ENCODE assay signal across 8 cellular contexts in genomic region chr5:95760291-95761191, GRCh38.
DNase-seq lines count a peak whose midpoint lies in the region; ATAC-seq, FAIRE-seq and TF ChIP-seq lines count a peak whose summit lies in the region.

No MANE protein-coding gene starts in this region.

- no peaks in the 10 kb centered on the region for H3K79me2 ChIP-seq in KMS-11 (ENCODE audit: insufficient read depth, low read depth)

- H4K20me1 ChIP-seq in KMS-11 (ENCODE audit: insufficient read depth) = no peaks in the 10 kb centered on the region

- H3K27me3 Mint-ChIP-seq in activated naive CD8-positive, alpha-beta T cell = no peaks in the 10 kb centered on the region

- DNase-seq in GM12865 (ENCODE audit: low read depth) = peak; percentile 77
- DNase-seq in kidney glomerular epithelial cell (lab: John Stamatoyannopoulos, UW) = peak; percentile 96
- peak; percentile 52 for DNase-seq in urothelium cell line (ENCODE audit: low spot score)
- no peak for DNase-seq in stimulated activated CD4-positive, alpha-beta T cell treated with anti-CD3 and anti-CD28 coated beads, Interleukin-4, amount 100 ng/mL, for 1 hour
- DNase-seq in amygdala (lab: John Stamatoyannopoulos, UW) = no peak

- H3K9ac ChIP-seq in KMS-11 = peak overlapping the region; percentile 15; the same call in 1 of the 2 replicates

- peak overlapping the region; percentile 65 for H3K27ac ChIP-seq in KMS-11

- no peak overlapping the region for H2AFZ ChIP-seq in KMS-11 (ENCODE audit: low read depth)

- peak overlapping the region; percentile 60 for H3K4me2 ChIP-seq in KMS-11

- H3K9me3 Mint-ChIP-seq in activated naive CD8-positive, alpha-beta T cell (ENCODE audit: low read depth) = no peaks in the 10 kb centered on the region

- no peak for TF ChIP-seq CTCF in GM12865 (IDR thresholded peaks at IDR 0.05; ENCODE audit: insufficient read depth, low read depth, low read length, missing control alignments)
- no peak for TF ChIP-seq CTCF in KMS-11 (conservative IDR thresholded peaks at IDR 0.05; ENCODE audit: low read depth, low read length)

- H3K27me3 ChIP-seq in KMS-11 (ENCODE audit: insufficient read depth, low read depth) = no peaks in the 10 kb centered on the region

- peak; percentile 87 for ATAC-seq in GM21619 (IDR thresholded peaks at IDR 0.05; ENCODE audit: unreplicated experiment)

- H3K36me3 Mint-ChIP-seq in activated naive CD8-positive, alpha-beta T cell = no peaks in the 10 kb centered on the region

- H3K4me3 Mint-ChIP-seq in activated naive CD8-positive, alpha-beta T cell = peak overlapping the region; percentile 74

- FAIRE-seq in urothelium cell line (lab: Jason Lieb, UNC) = no peak

- peak overlapping the region; percentile 50 for H3K4me3 ChIP-seq in GM12865 (ENCODE audit: low read depth, low read length)
- no peak overlapping the region for H3K4me3 ChIP-seq in KMS-11 (IDR thresholded peaks at IDR 0.05; ENCODE audit: insufficient read depth, low read depth, low read length)

- H3K27ac Mint-ChIP-seq in activated naive CD8-positive, alpha-beta T cell = peak overlapping the region; percentile 75

- H3K36me3 ChIP-seq in KMS-11 (ENCODE audit: insufficient read depth) = peaks cover 5% of the 10 kb centered on the region; the same call in 1 of the 2 replicates

- H3K4me1 ChIP-seq in KMS-11 (ENCODE audit: low read depth, poor library complexity, severe bottlenecking) = peaks cover 66% of the 10 kb centered on the region

- H3K4me1 Mint-ChIP-seq in activated naive CD8-positive, alpha-beta T cell (ENCODE audit: low read depth) = peaks cover 33% of the 10 kb centered on the region

Comparison
In these comparisons a context has a peak if more than half of its experiments do, and no peak if none do; other contexts are left out.
1. DNase-seq: peak in GM12865 (single experiment), kidney glomerular epithelial cell (single experiment) and urothelium cell line (single experiment); none in stimulated activated CD4-positive, alpha-beta T cell treated with anti-CD3 and anti-CD28 coated beads, Interleukin-4, amount 100 ng/mL, for 1 hour (single experiment) and amygdala (0 of 56).